ENCODE assay signal across 19 cellular contexts in genomic region chr12:120750806-120751205, GRCh38.
"Had no signal": no experiment of that assay in that cellular context is flagged by ENCODE, and none has a peak within 500 bp of the region (broad histone marks: within the 10 kb centered on the region; RNA-seq: fewer than 3 reads in every experiment).

No MANE protein-coding gene starts in this region.

- DNase-seq: activated CD4-positive, CD25-positive, alpha-beta regulatory T cell treated with anti-CD3 and anti-CD28 coated beads, Interleukin-2, amount 50 U/mL, for 72 hours; activated CD8-positive, alpha-beta memory T cell treated with anti-CD3 and anti-CD28 coated beads for 24 hours; activated naive CD4-positive, alpha-beta T cell; activated naive CD8-positive, alpha-beta T cell treated with anti-CD3 and anti-CD28 coated beads, Interleukin-2, amount 50 U/mL, for 24 hours; aorta; cerebellar nuclear complex; heart left ventricle; immature natural killer cell; retina; stimulated activated CD4-positive, alpha-beta T cell treated with anti-CD3 and anti-CD28 coated beads, Interleukin-15, amount 100 ng/mL, for 24 hours; stimulated activated CD4-positive, alpha-beta T cell treated with anti-CD3 and anti-CD28 coated beads, Interleukin-4, amount 100 ng/mL, for 1 hour; stimulated activated naive B cell treated with anti-CD40 and anti-IgM and Interleukin-4, amounts not matched to agents 10 μg/mL and 1 μg/mL and 100 μg/mL, for 72 hours; T-helper 9 cell; tibial artery had no signal

- H3K9me3 ChIP-seq: breast epithelium, gastrocnemius medialis, vagina had no signal

- H3K27me3 ChIP-seq: breast epithelium, gastrocnemius medialis, heart left ventricle, tibial artery, vagina had no signal

- H3K4me3 ChIP-seq: breast epithelium, gastrocnemius medialis, heart left ventricle, tibial artery, vagina had no signal

- H3K4me3 Mint-ChIP-seq: activated naive CD8-positive, alpha-beta T cell treated with anti-CD3 and anti-CD28 coated beads, Interleukin-2, amount 50 U/mL, for 24 hours; dendritic cell treated with granulocyte-macrophage colony-stimulating factor and Interleukin-4, amounts not matched to agents 40 ng/mL and 50 ng/mL, for 4 days; immature natural killer cell; natural killer cell treated with Interleukin-12 subunit alpha and Interleukin-12 subunit beta and Interleukin-15 and Interleukin-18, amount 100 ng/mL, for 72 hours; stimulated activated naive B cell treated with anti-CD40 and anti-IgM and Interleukin-4, amounts not matched to agents 10 μg/mL and 1 μg/mL and 100 μg/mL, for 72 hours had no signal

- H3K36me3 ChIP-seq: breast epithelium, gastrocnemius medialis, heart left ventricle, tibial artery, vagina had no signal

- H3K27ac ChIP-seq: breast epithelium, heart left ventricle, tibial artery, vagina had no signal

- H3K27ac Mint-ChIP-seq: activated naive CD8-positive, alpha-beta T cell treated with anti-CD3 and anti-CD28 coated beads, Interleukin-2, amount 50 U/mL, for 24 hours; dendritic cell treated with granulocyte-macrophage colony-stimulating factor and Interleukin-4, amounts not matched to agents 40 ng/mL and 50 ng/mL, for 4 days; immature natural killer cell; natural killer cell treated with Interleukin-12 subunit alpha and Interleukin-12 subunit beta and Interleukin-15 and Interleukin-18, amount 100 ng/mL, for 72 hours; stimulated activated naive B cell treated with anti-CD40 and anti-IgM and Interleukin-4, amounts not matched to agents 10 μg/mL and 1 μg/mL and 100 μg/mL, for 72 hours had no signal

- H3K4me1 ChIP-seq: breast epithelium, heart left ventricle, tibial artery, vagina had no signal

- ATAC-seq: activated naive CD8-positive, alpha-beta T cell treated with anti-CD3 and anti-CD28 coated beads, Interleukin-2, amount 50 U/mL, for 24 hours; heart left ventricle; natural killer cell treated with Interleukin-12 subunit alpha and Interleukin-12 subunit beta and Interleukin-15 and Interleukin-18, amount 100 ng/mL, for 72 hours; stimulated activated naive B cell treated with anti-CD40 and anti-IgM and Interleukin-4, amounts not matched to agents 10 μg/mL and 1 μg/mL and 100 μg/mL, for 72 hours had no signal
